8 cellular contexts compared by ENCODE assay signal in genomic region chr2:9423100-9423921, GRCh38. TPM values are rescaled to one million over a fixed set of nuclear protein-coding genes. Genes with fewer than 3 reads are reported as not detected.
DNase-seq lines count a peak whose midpoint lies in the region; ATAC-seq, FAIRE-seq and TF ChIP-seq lines count a peak whose summit lies in the region.

CPSF3 (plus strand) TSS chr2:9423654; CDS start chr2:9423774, 120 bp downstream.
ITGB1BP1 (minus strand) TSS chr2:9423528; CDS start chr2:9418697, 4,831 bp downstream.

- H3K4me2 ChIP-seq in keratinocyte (ENCODE audit: control insufficient read depth, extremely low read depth, insufficient read depth, low read depth, low read length): peak within 1 kb of the TSS; percentile 95

- H2AFZ ChIP-seq in keratinocyte (ENCODE audit: control insufficient read depth, low read length): peak within 1 kb of the TSS; percentile 99

- peaks cover 66% of the 10 kb centered on the region for H3K79me2 ChIP-seq in keratinocyte (ENCODE audit: control insufficient read depth, insufficient read depth, low read length)

- H4K20me1 ChIP-seq in keratinocyte (ENCODE audit: control insufficient read depth, extremely low read depth, insufficient read depth, low read length): peaks cover 2% of the 10 kb centered on the region

- no peaks in the 10 kb centered on the region for H3K9me3 ChIP-seq in keratinocyte (ENCODE audit: control insufficient read depth, low read depth, low read length)

- H3K27me3 ChIP-seq in keratinocyte (ENCODE audit: control insufficient read depth, extremely low read depth, insufficient read depth, low read length): no peaks in the 10 kb centered on the region

- peak; percentile 79 for ATAC-seq in GM19043 (IDR thresholded peaks at IDR 0.05; ENCODE audit: low read depth, unreplicated experiment)
- ATAC-seq in HG03378 (IDR thresholded peaks at IDR 0.05; ENCODE audit: unreplicated experiment): peak; percentile 77

- no peak for FAIRE-seq in keratinocyte (lab: Jason Lieb, UNC)

- TF ChIP-seq CTCF in AG10803 (conservative IDR thresholded peaks at IDR 0.05; ENCODE audit: low read length) (no peak), keratinocyte (optimal IDR thresholded peaks at IDR 0.05 in 1 of 3, IDR thresholded peaks at IDR 0.05 in 1 of 3, conservative IDR thresholded peaks at IDR 0.05 in 1 of 3; ENCODE audit: extremely low read depth in 1 of 3, insufficient read depth in 2 of 3, low read length in 3 of 3) (no peak)

- H3K4me3 ChIP-seq in AG10803 (ENCODE audit: low read length) (peak within 1 kb of the TSS; percentile 98), keratinocyte (ENCODE audit: control insufficient read depth in 2 of 3, extremely low read depth in 1 of 3, insufficient read depth in 2 of 3, low read depth in 1 of 3, low read length in 3 of 3) (peak within 1 kb of the TSS; percentile 86 to 98 (median 87))

- peaks cover 18% of the 10 kb centered on the region for H3K4me1 ChIP-seq in keratinocyte (ENCODE audit: control insufficient read depth, extremely low read depth, insufficient read depth, low read length)

- dilution Hi-C loops in keratinocyte (cut with MboI; ENCODE audit: extremely low pct_ligation_motif_present, low sequenced_read_pairs): no loop called here

- DNase-seq in AG10803 (ENCODE audit: low read depth) (peak; percentile 96), NCI-H460 (ENCODE audit: extremely low read depth, low read depth) (peak; percentile 97), cerebellar nuclear complex (lab: John Stamatoyannopoulos, UW) (peak; percentile 69 to 92), keratinocyte (ENCODE audit: low read depth, low spot score) (peak; percentile 85)
- peak; percentile 93 for DNase-seq in activated CD4-positive, CD25-positive, alpha-beta regulatory T cell treated with anti-CD3 and anti-CD28 coated beads, Interleukin-2, amount 50 U/mL, for 72 hours
- DNase-seq in stimulated activated CD4-positive, alpha-beta T cell treated with anti-CD3 and anti-CD28 coated beads, Interleukin-15, amount 100 ng/mL, for 1 hour (ENCODE audit: low read depth in 1 of 2, low spot score in 1 of 2): peak; percentile 92 to 95

- H3K27ac ChIP-seq in keratinocyte (ENCODE audit: control insufficient read depth, insufficient read depth, low read length): peak within 1 kb of the TSS; percentile 93

- peaks cover 2% of the 10 kb centered on the region for H3K9me1 ChIP-seq in keratinocyte (ENCODE audit: control insufficient read depth, extremely low read depth, insufficient read depth, low read length)

- H3K9ac ChIP-seq in keratinocyte (ENCODE audit: control insufficient read depth, extremely low read depth, insufficient read depth, low read length): peak within 1 kb of the TSS; percentile 97

- H3K36me3 ChIP-seq in keratinocyte (ENCODE audit: control insufficient read depth in 2 of 2, extremely low read depth in 1 of 2, insufficient read depth in 2 of 2, low read length in 2 of 2): peaks cover 0 to 7% of the 10 kb centered on the region in 2 experiments

RNA-seq across cellular contexts. Expression of gene CPSF3, which starts in this region (rescaled TPM):
- 76.7 and 78.5 TPM in 2 replicates for total RNA-seq in NCI-H460 (2014; rRNA removed; shearing (Covaris generic))
- polyA plus RNA-seq in NCI-H460 (2014; cell fraction: nucleus; rRNA removed): 30.6 and 53.6 TPM in 2 replicates
- polyA plus RNA-seq in keratinocyte: 21.1 to 42.8 TPM (median 31.1 TPM) in 3 replicates
- polyA plus RNA-seq in keratinocyte (2011; ENCODE audit: low read depth): 99.1 TPM
- polyA plus RNA-seq in keratinocyte (2011; cell fraction: cytosol; rRNA removed): 30.4 and 49.9 TPM in 2 replicates
- polyA plus RNA-seq in keratinocyte (2011; cell fraction: nucleus; rRNA removed): 59.7 and 69.4 TPM in 2 replicates
- 33.4 and 41.4 TPM in 2 replicates for polyA plus RNA-seq in keratinocyte (2012; ENCODE audit: low replicate concordance)
- 15.1 to 37.6 TPM (median 18.3 TPM) in 3 replicates for polyA minus RNA-seq in keratinocyte
- polyA minus RNA-seq in keratinocyte (2011; cell fraction: cytosol; rRNA and poly(A)+ RNA removed): 20.0 TPM
- polyA minus RNA-seq in keratinocyte (2011; cell fraction: nucleus; rRNA and poly(A)+ RNA removed): 15.4 and 35.4 TPM in 2 replicates

RNA-seq across cellular contexts. Expression of gene ITGB1BP1, which starts in this region (rescaled TPM):
- 38.1 and 46.3 TPM in 2 replicates for total RNA-seq in NCI-H460 (2014; rRNA removed; shearing (Covaris generic))
- 33.7 and 44.9 TPM in 2 replicates for polyA plus RNA-seq in NCI-H460 (2014; cell fraction: nucleus; rRNA removed)
- polyA plus RNA-seq in keratinocyte: 84.9 to 169 TPM (median 110 TPM) in 3 replicates
- polyA plus RNA-seq in keratinocyte (2011; ENCODE audit: low read depth): 240 TPM
- polyA plus RNA-seq in keratinocyte (2011; cell fraction: cytosol; rRNA removed): 102 and 193 TPM in 2 replicates
- polyA plus RNA-seq in keratinocyte (2011; cell fraction: nucleus; rRNA removed): 63.5 and 80.4 TPM in 2 replicates
- 99.1 and 142 TPM in 2 replicates for polyA plus RNA-seq in keratinocyte (2012; ENCODE audit: low replicate concordance)
- 17.4 to 50.2 TPM (median 37.7 TPM) in 3 replicates for polyA minus RNA-seq in keratinocyte
- polyA minus RNA-seq in keratinocyte (2011; cell fraction: cytosol; rRNA and poly(A)+ RNA removed): 41.6 TPM
- 6.2 and 9.4 TPM in 2 replicates for polyA minus RNA-seq in keratinocyte (2011; cell fraction: nucleus; rRNA and poly(A)+ RNA removed)

Comparison
In these comparisons a context has a peak if more than half of its experiments do, and no peak if none do; other contexts are left out.
1. Peak in every context shown above with its lines: DNase-seq, ATAC-seq, H3K4me3 ChIP-seq and H3K27ac ChIP-seq.